9 cellular contexts compared by ENCODE assay signal in the genomic region with DNA sequence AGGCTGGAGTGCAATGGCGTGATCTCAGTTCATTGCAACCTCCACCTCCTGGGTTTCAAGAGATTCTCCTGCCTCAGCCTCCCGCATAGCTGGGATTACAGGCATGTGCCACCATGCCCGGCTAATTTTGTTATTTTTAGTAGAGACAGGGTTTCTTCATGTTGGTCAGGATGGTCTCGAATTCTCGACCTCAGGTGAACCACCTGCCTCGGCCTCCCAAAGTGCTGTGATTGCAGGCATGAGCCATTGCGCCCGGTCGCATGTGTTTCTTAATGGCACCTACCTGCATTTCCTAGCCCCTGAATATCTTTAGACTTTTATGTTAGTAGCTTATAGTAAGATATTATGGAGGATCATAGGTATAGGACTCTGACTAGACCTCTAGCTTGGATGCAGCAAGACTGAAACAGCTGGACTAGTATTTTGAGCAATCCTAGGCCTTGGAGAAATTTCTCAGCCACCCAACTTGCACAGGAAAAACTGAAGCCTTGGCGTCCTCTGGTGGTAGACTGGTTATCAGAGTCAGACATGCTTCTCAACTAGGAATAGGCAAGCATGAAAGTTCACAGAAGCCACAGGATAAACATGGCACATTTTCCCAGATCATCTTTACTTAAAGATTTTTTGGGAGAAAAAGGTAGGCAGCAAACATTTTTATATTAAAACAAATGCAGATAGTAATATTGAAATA. TPM values are rescaled to one million over a fixed set of nuclear protein-coding genes. Genes with fewer than 3 reads are reported as not detected.
A peak's percentile ranks its signal among the peaks of the same experiment; 100 is the strongest.
DNase-seq lines count a peak whose midpoint lies in the region; ATAC-seq, FAIRE-seq and TF ChIP-seq lines count a peak whose summit lies in the region.
"Had no signal": no experiment of that assay in that cellular context is flagged by ENCODE, and none has a peak within 500 bp of the region (broad histone marks: within the 10 kb centered on the region; RNA-seq: fewer than 3 reads in every experiment).

No MANE protein-coding gene starts in this region.

- H3K4me1 Mint-ChIP-seq in T-helper 17 cell = no peaks in the 10 kb centered on the region

- no peak overlapping the region for H3K27ac Mint-ChIP-seq in T-helper 17 cell
- H3K27ac Mint-ChIP-seq: activated naive CD8-positive, alpha-beta T cell had no signal

- H3K9me3 ChIP-seq in T-helper 17 cell (ENCODE audit: control insufficient read depth, low read length, poor library complexity, severe bottlenecking) = no peaks in the 10 kb centered on the region

- ATAC-seq in T-helper 17 cell (no peak), HG02852 (IDR thresholded peaks at IDR 0.05; ENCODE audit: unreplicated experiment) (no peak)

- TF ChIP-seq CTCF in LNCAP (IDR thresholded peaks at IDR 0.05) = peak; percentile 30; the same call in 1 of the 2 replicates

- FAIRE-seq in TTC549 (lab: Jason Lieb, UNC) = peak; percentile 31

- DNase-seq in SKM-1 treated with dmso at 0.1 percent for 144 hours (lab: John Stamatoyannopoulos, UW; ENCODE audit: unreplicated experiment) (peak; percentile 53), SKM-1 (lab: John Stamatoyannopoulos, UW; ENCODE audit: unreplicated experiment) (no peak), glomerular visceral epithelial cell (ENCODE audit: extremely low spot score) (peak; percentile 41), putamen (ENCODE audit: low spot score) (peak; percentile 78), T-helper 17 cell (no peak)

- H3K27me3 Mint-ChIP-seq in T-helper 17 cell = no peaks in the 10 kb centered on the region
- H3K27me3 Mint-ChIP-seq: activated naive CD8-positive, alpha-beta T cell had no signal

- peaks cover 3% of the 10 kb centered on the region for H3K36me3 Mint-ChIP-seq in T-helper 17 cell (ENCODE audit: low read depth)

- no peak overlapping the region for H3K4me3 Mint-ChIP-seq in T-helper 17 cell
- H3K4me3 Mint-ChIP-seq: activated naive CD8-positive, alpha-beta T cell had no signal

RNA-seq across cellular contexts. Expression of gene C1QTNF4, which starts 22.7 kb away (rescaled TPM):
- 1 to 10 TPM; 1.1 to 1.6 TPM for total RNA-seq in T-helper 17 cell

RNA-seq across cellular contexts. Expression of gene MTCH2, which starts 25.5 kb away (rescaled TPM):
- total RNA-seq in T-helper 17 cell = 10 to 100 TPM; 19.9 to 22.5 TPM

RNA-seq across cellular contexts. Expression of gene FAM180B, which starts 30.4 kb away (rescaled TPM):
- under 1 TPM; 0.23 to 0.47 TPM for total RNA-seq in T-helper 17 cell

RNA-seq across cellular contexts. Expression of gene NDUFS3, which starts 38.0 kb away (rescaled TPM):
- total RNA-seq in T-helper 17 cell = 10 to 100 TPM; 90.6 to 92.4 TPM

RNA-seq across cellular contexts. Expression of gene KBTBD4, which starts 38.1 kb away (rescaled TPM):
- total RNA-seq in T-helper 17 cell = 10 to 100 TPM; 20.0 to 23.7 TPM

Comparison
In these comparisons a context has a peak if more than half of its experiments do, and no peak if none do; other contexts are left out.
1. DNase-seq: peak in SKM-1 treated with dmso at 0.1 percent for 144 hours (single experiment), glomerular visceral epithelial cell (single experiment) and putamen (single experiment); none in SKM-1 (single experiment) and T-helper 17 cell (0 of 3).